In the genomic region with DNA sequence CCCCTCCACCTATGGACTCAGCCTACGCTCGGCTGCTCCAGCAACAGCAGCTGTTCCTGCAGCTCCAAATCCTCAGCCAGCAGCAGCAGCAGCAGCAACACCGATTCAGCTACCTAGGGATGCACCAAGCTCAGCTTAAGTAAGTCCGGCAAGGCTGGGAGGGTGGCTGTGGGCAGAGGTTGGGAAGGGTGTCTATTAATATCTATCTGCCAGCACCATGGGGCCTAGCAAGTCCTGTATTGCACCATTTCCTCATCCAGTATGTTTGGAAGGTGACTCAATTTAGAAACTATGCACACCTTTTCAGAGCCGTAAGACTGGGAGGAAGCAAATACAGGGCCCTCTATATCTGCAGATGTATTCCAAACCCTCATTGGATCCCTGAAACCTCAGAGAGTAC, we compare ENCODE assay signal across 20 cellular contexts. TPM values are rescaled to one million over a fixed set of nuclear protein-coding genes. Genes with fewer than 3 reads are reported as not detected.
DNase-seq lines count a peak whose midpoint lies in the region; ATAC-seq and TF ChIP-seq lines count a peak whose summit lies in the region.
"Had no signal": no experiment of that assay in that cellular context is flagged by ENCODE, and none has a peak within 500 bp of the region (broad histone marks: within the 10 kb centered on the region; RNA-seq: fewer than 3 reads in every experiment).

No MANE protein-coding gene starts in this region.

- H3K4me1 ChIP-seq in IMR-90 (ENCODE audit: control insufficient read depth, insufficient read depth, low read length) = peaks cover 11% of the 10 kb centered on the region
- H3K4me1 ChIP-seq: Caco-2 had no signal

- H3K23ac ChIP-seq in IMR-90 (ENCODE audit: low read depth, low read length) = no peak overlapping the region

- H2AFZ ChIP-seq in IMR-90 (replicated peaks; ENCODE audit: low read length, poor library complexity) = peak overlapping the region; percentile 28

- H4K91ac ChIP-seq in IMR-90 (ENCODE audit: insufficient read depth, low read depth, low read length) = peak overlapping the region; percentile 16; the same call in 1 of the 2 replicates

- intact Hi-C loops in IMR-90 (cut with micrococcal nuclease) = loop anchor here (5.0 kb wide), 1 partner anchor 502 kb away; no protein-coding TSS in a partner anchor

- peak overlapping the region; percentile 25; the same call in 1 of the 2 replicates for H2BK120ac ChIP-seq in IMR-90 (ENCODE audit: low read depth, low read length)

- H3K4ac ChIP-seq in IMR-90 (ENCODE audit: low read depth, low read length) = peak overlapping the region; percentile 13; the same call in 1 of the 2 replicates

- peaks cover 8% of the 10 kb centered on the region for H3K9me1 ChIP-seq in IMR-90 (ENCODE audit: insufficient read depth, low read length)

- no peak overlapping the region for H2BK15ac ChIP-seq in IMR-90 (ENCODE audit: low read depth, low read length)

- H3K27ac ChIP-seq in IMR-90 (ENCODE audit: insufficient read depth, low read length) = no peak overlapping the region
- H3K27ac ChIP-seq: HL-60 had no signal

- dilution Hi-C loops in IMR-90 (cut with HindIII; ENCODE audit: low sequenced_read_pairs, unreplicated experiment) = no loop called here

- ATAC-seq in IMR-90 (ENCODE audit: low read depth) = peak; percentile 25
- no peak for ATAC-seq in activated T-helper 17 cell treated with anti-CD3 and anti-CD28 coated beads, Interleukin-2, amount 50 U/mL, for 72 hours (replicated peaks)
- ATAC-seq: activated CD4-positive, CD25-positive, alpha-beta regulatory T cell treated with anti-CD3 and anti-CD28 coated beads, Interleukin-2, amount 50 U/mL, for 24 hours; activated CD8-positive, alpha-beta memory T cell treated with anti-CD3 and anti-CD28 coated beads, Interleukin-2, amount 10 ng/mL, durations not matched to agents 7 days and 5 days had no signal

- TF ChIP-seq POLR2A in IMR-90 (IDR thresholded peaks at IDR 0.05; ENCODE audit: low read depth, low read length) = no peak

- H3K4me2 ChIP-seq in IMR-90 (ENCODE audit: low read depth, low read length) = no peak overlapping the region

- in situ Hi-C loops in IMR-90 (cut with MboI; ENCODE audit: low sequenced_read_pairs) = loop anchor here (5.0 kb wide), 1 partner anchor 562 kb away; no protein-coding TSS in a partner anchor

- peaks cover 5% of the 10 kb centered on the region for H3K27me3 Mint-ChIP-seq in type B pancreatic cell
- peaks cover 12% of the 10 kb centered on the region for H3K27me3 Mint-ChIP-seq in activated T-helper 17 cell treated with anti-CD3 and anti-CD28 coated beads, Interleukin-2, amount 50 U/mL, for 72 hours
- H3K27me3 Mint-ChIP-seq: activated CD8-positive, alpha-beta memory T cell treated with anti-CD3 and anti-CD28 coated beads, Interleukin-2, amount 10 ng/mL, durations not matched to agents 7 days and 5 days had no signal

- TF ChIP-seq CTCF in IMR-90 (conservative IDR thresholded peaks at IDR 0.05; ENCODE audit: low read depth, low read length) (no peak), epithelial cell of esophagus (IDR thresholded peaks at IDR 0.05; ENCODE audit: insufficient read depth, low read depth, low read length, missing control alignments) (no peak), type B pancreatic cell (conservative IDR thresholded peaks at IDR 0.05) (no peak)

- no peak overlapping the region for H2AK9ac ChIP-seq in IMR-90 (replicated peaks; ENCODE audit: low read depth, low read length, poor library complexity)

- H3K36me3 ChIP-seq in IMR-90 (ENCODE audit: control insufficient read depth, insufficient read depth, low read length) = peaks cover 14% of the 10 kb centered on the region

- no TSS peak for BruUV-seq in IMR-90 (replicated peaks; lab: Mats Ljungman, UMichigan)

- peaks cover 0 to 7% of the 10 kb centered on the region in 2 experiments; a peak in 1 of 4 replicates for H3K79me1 ChIP-seq in IMR-90 (ENCODE audit: low read depth in 1 of 2, low read length in 2 of 2)

- no peak overlapping the region for H3K56ac ChIP-seq in IMR-90 (ENCODE audit: extremely low read depth, insufficient read depth, low read length)

- no peak overlapping the region for H3K18ac ChIP-seq in IMR-90 (ENCODE audit: low read depth, low read length)

- H3K4me3 ChIP-seq in IMR-90 (ENCODE audit: insufficient read depth, low read depth, low read length) (no peak overlapping the region), epithelial cell of esophagus (ENCODE audit: low read length) (no peak overlapping the region)

- no peak overlapping the region for H4K8ac ChIP-seq in IMR-90 (ENCODE audit: low read depth in 2 of 2, low read length in 2 of 2)

- H3K14ac ChIP-seq in IMR-90 (replicated peaks; ENCODE audit: low read depth, low read length) = peak overlapping the region; percentile 38

- H3K9ac ChIP-seq in IMR-90 (ENCODE audit: low read depth, low read length) = no peak overlapping the region

- peaks cover 10% of the 10 kb centered on the region for H3K4me1 Mint-ChIP-seq in type B pancreatic cell (ENCODE audit: unreplicated experiment)
- no peaks in the 10 kb centered on the region for H3K4me1 Mint-ChIP-seq in activated T-helper 17 cell treated with anti-CD3 and anti-CD28 coated beads, Interleukin-2, amount 50 U/mL, for 72 hours
- H3K4me1 Mint-ChIP-seq: activated CD8-positive, alpha-beta memory T cell treated with anti-CD3 and anti-CD28 coated beads, Interleukin-2, amount 10 ng/mL, durations not matched to agents 7 days and 5 days had no signal

- no peaks in the 10 kb centered on the region for H3K9me3 ChIP-seq in IMR-90 (ENCODE audit: control insufficient read depth, insufficient read depth, low read length)
- H3K9me3 ChIP-seq: Caco-2 had no signal

- no peaks in the 10 kb centered on the region for H4K20me1 ChIP-seq in IMR-90 (ENCODE audit: insufficient read depth, low read length)

- CTCF ChIA-PET in IMR-90 (lab: Yijun Ruan, JAX) = no interaction called here

- no peak for TF ChIP-seq RAD21 in IMR-90 (IDR thresholded peaks at IDR 0.05; ENCODE audit: low read length)

- DNase-seq in IMR-90 = peak; percentile 69
- DNase-seq in epithelial cell of esophagus (ENCODE audit: low read depth) = peak; percentile 73
- DNase-seq in iris pigment epithelial cell (ENCODE audit: low read depth) = peak; percentile 40
- no peak for DNase-seq in type B pancreatic cell (ENCODE audit: extremely low spot score, unreplicated experiment)
- no peak for DNase-seq in NCI-H1417 treated with DMSO at 0.1 percent for 48 hours (lab: John Stamatoyannopoulos, UW)
- no peak for DNase-seq in UCSD-AML1 (lab: John Stamatoyannopoulos, UW; ENCODE audit: unreplicated experiment)
- DNase-seq: activated CD8-positive, alpha-beta memory T cell treated with anti-CD3 and anti-CD28 coated beads, Interleukin-2, amount 10 ng/mL, durations not matched to agents 7 days and 5 days; activated gamma-delta T cell treated with Interleukin-2 at 50 U/mL for 16 hours; AML-193; Caco-2; GDM1; KG1; mammary epithelial cell; NCI-H1105 treated with DMSO at 0.1 percent for 48 hours; NCI-H2171 treated with DMSO at 0.1 percent for 48 hours had no signal

- no peak overlapping the region for H2AK5ac ChIP-seq in IMR-90 (ENCODE audit: low read depth, low read length)

- POLR2A ChIA-PET in IMR-90 (lab: Charles Lee; ENCODE audit: unreplicated experiment) = no interaction called here

- no CpG with 5 or more reads among the region's 5 CpGs for WGBS in IMR-90 (ENCODE audit: extremely low coverage in 2 of 2, insufficient read length in 1 of 2), 2 experiments

- no peaks in the 10 kb centered on the region for H3K27me3 ChIP-seq in IMR-90 (ENCODE audit: control insufficient read depth, insufficient read depth, low read length)

- no peak overlapping the region for H3K4me3 Mint-ChIP-seq in type B pancreatic cell
- H3K4me3 Mint-ChIP-seq in activated T-helper 17 cell treated with anti-CD3 and anti-CD28 coated beads, Interleukin-2, amount 50 U/mL, for 72 hours = no peak overlapping the region
- H3K4me3 Mint-ChIP-seq: activated CD8-positive, alpha-beta memory T cell treated with anti-CD3 and anti-CD28 coated beads, Interleukin-2, amount 10 ng/mL, durations not matched to agents 7 days and 5 days; neural crest cell; T-helper 1 cell treated with Interleukin-12 subunit alpha and Interleukin-12 subunit beta and Interleukin-4 antibody, amounts not matched to agents 30 μg/mL and 1 μg/mL, for 36 hours had no signal

- no peaks in the 10 kb centered on the region for H3K9me3 Mint-ChIP-seq in type B pancreatic cell
- peaks cover 8% of the 10 kb centered on the region for H3K9me3 Mint-ChIP-seq in activated T-helper 17 cell treated with anti-CD3 and anti-CD28 coated beads, Interleukin-2, amount 50 U/mL, for 72 hours
- H3K9me3 Mint-ChIP-seq: neural crest cell; T-helper 1 cell treated with Interleukin-12 subunit alpha and Interleukin-12 subunit beta and Interleukin-4 antibody, amounts not matched to agents 30 μg/mL and 1 μg/mL, for 36 hours had no signal

- peak overlapping the region; percentile 77 for H3K27ac Mint-ChIP-seq in type B pancreatic cell
- H3K27ac Mint-ChIP-seq in activated T-helper 17 cell treated with anti-CD3 and anti-CD28 coated beads, Interleukin-2, amount 50 U/mL, for 72 hours = no peak overlapping the region
- H3K27ac Mint-ChIP-seq: activated CD8-positive, alpha-beta memory T cell treated with anti-CD3 and anti-CD28 coated beads, Interleukin-2, amount 10 ng/mL, durations not matched to agents 7 days and 5 days; T-helper 1 cell treated with Interleukin-12 subunit alpha and Interleukin-12 subunit beta and Interleukin-4 antibody, amounts not matched to agents 30 μg/mL and 1 μg/mL, for 36 hours had no signal

- no peak overlapping the region for H2BK5ac ChIP-seq in IMR-90 (ENCODE audit: low read depth, low read length, poor library complexity, severe bottlenecking)

- no peak overlapping the region for H2BK20ac ChIP-seq in IMR-90 (ENCODE audit: low read depth, low read length)

- no peaks in the 10 kb centered on the region for H3K36me3 Mint-ChIP-seq in type B pancreatic cell
- H3K36me3 Mint-ChIP-seq in activated T-helper 17 cell treated with anti-CD3 and anti-CD28 coated beads, Interleukin-2, amount 50 U/mL, for 72 hours (ENCODE audit: low read depth) = no peaks in the 10 kb centered on the region
- H3K36me3 Mint-ChIP-seq: activated CD8-positive, alpha-beta memory T cell treated with anti-CD3 and anti-CD28 coated beads, Interleukin-2, amount 10 ng/mL, durations not matched to agents 7 days and 5 days had no signal

- no peak overlapping the region for H4K5ac ChIP-seq in IMR-90 (ENCODE audit: low read depth, low read length)

TF ChIP-seq in IMR-90, 13 proteins besides CTCF, POLR2A, EP300 and RAD21 (continues in another document):
- TF ChIP-seq MXI1 (IDR thresholded peaks at IDR 0.05; ENCODE audit: borderline replicate concordance, low read depth, low read length) (no peak), SMC3 (IDR thresholded peaks at IDR 0.05; ENCODE audit: low read depth, low read length) (no peak), BHLHE40 (IDR thresholded peaks at IDR 0.05; ENCODE audit: low read depth, low read length) (no peak), CEBPB (IDR thresholded peaks at IDR 0.05; ENCODE audit: low read depth, low read length) (peak; percentile 84)

RNA-seq across cellular contexts. Expression of gene ARHGAP44, which starts 45.0 kb away (rescaled TPM):
- total RNA-seq in IMR-90 (2012; rRNA removed) (0.54 and 1.1 TPM in 2 replicates), type B pancreatic cell (ENCODE audit: low replicate concordance) (10.9 and 17.5 TPM in 2 replicates)
- 1.0 and 1.2 TPM in 2 replicates for polyA plus RNA-seq in IMR-90 (2012; rRNA removed)
- polyA plus RNA-seq in IMR-90 (2012; cell fraction: cytosol; rRNA removed) = 0.67 and 0.75 TPM in 2 replicates
- polyA plus RNA-seq in IMR-90 (2012; cell fraction: nucleus; rRNA removed; ENCODE audit: low replicate concordance) = 2.3 and 2.6 TPM in 2 replicates
- total RNA-seq in activated T-helper 17 cell treated with anti-CD3 and anti-CD28 coated beads, Interleukin-2, amount 50 U/mL, for 72 hours = under 1 TPM in 1 of 2 donors, not detected in 1; 0.48 TPM
- total RNA-seq: activated CD8-positive, alpha-beta memory T cell treated with anti-CD3 and anti-CD28 coated beads, Interleukin-2, amount 10 ng/mL, durations not matched to agents 7 days and 5 days had no signal

Comparison
In these comparisons a context has a peak if more than half of its experiments do, and no peak if none do; other contexts are left out.
1. DNase-seq: peak in IMR-90 (single experiment), epithelial cell of esophagus (single experiment) and iris pigment epithelial cell (single experiment); none in type B pancreatic cell (single experiment), NCI-H1417 treated with DMSO at 0.1 percent for 48 hours (single experiment) and UCSD-AML1 (single experiment).